In genomic region chr9:105950448-105950847, GRCh38 we compare ENCODE assay signal across 35 cellular contexts.
"Had no signal": no experiment of that assay in that cellular context is flagged by ENCODE, and none has a peak within 500 bp of the region (broad histone marks: within the 10 kb centered on the region; RNA-seq: fewer than 3 reads in every experiment).

No MANE protein-coding gene starts in this region.

- DNase-seq: activated B cell treated with CpG ODN at 0.5 μM for 24 hours; activated CD4-positive, alpha-beta memory T cell treated with anti-CD3 and anti-CD28 coated beads for 36 hours; activated CD4-positive, alpha-beta T cell treated with anti-CD3 and anti-CD28 coated beads for 4 hours; activated CD4-positive, alpha-beta T cell treated with anti-CD3 and anti-CD28 coated beads, Interleukin-2, amount 10 ng/mL, durations not matched to agents 24 days and 14 days; activated CD4-positive, alpha-beta T cell treated with anti-CD3 and anti-CD28 coated beads, Interleukin-2, amount 50 U/mL, for 1 hour; activated CD4-positive, alpha-beta T cell treated with anti-CD3 and anti-CD28 coated beads, Interleukin-2, amount 50 U/mL, for 4 hours; activated CD4-positive, CD25-positive, alpha-beta regulatory T cell treated with anti-CD3 and anti-CD28 coated beads, Interleukin-2, amount 50 U/mL, for 72 hours; activated CD8-positive, alpha-beta memory T cell treated with anti-CD3 and anti-CD28 coated beads, Interleukin-2, amount 50 U/mL, for 4 hours; activated CD8-positive, alpha-beta T cell treated with anti-CD3 and anti-CD28 coated beads for 36 hours; activated effector memory CD4-positive, alpha-beta T cell treated with anti-CD3 and anti-CD28 coated beads, Interleukin-2, amount 50 U/mL, for 16 hours; activated gamma-delta T cell treated with Interleukin-2 at 50 U/mL for 16 hours; activated naive CD4-positive, alpha-beta T cell; activated naive CD4-positive, alpha-beta T cell treated with anti-CD3 and anti-CD28 coated beads for 36 hours; activated naive CD4-positive, alpha-beta T cell treated with anti-CD3 and anti-CD28 coated beads, Interleukin-2, amount 50 U/mL, for 16 hours; activated naive CD8-positive, alpha-beta T cell treated with anti-CD3 and anti-CD28 coated beads for 36 hours; activated T-cell treated with anti-CD3 and anti-CD28 coated beads for 4 hours; activated T-cell treated with anti-CD3 and anti-CD28 coated beads, Interleukin-2, amount 50 U/mL, for 1 hour; activated T-cell treated with anti-CD3 and anti-CD28 coated beads, Interleukin-2, amount 50 U/mL, for 4 hours; activated T-cell treated with anti-CD3 and anti-CD28 coated beads, Interleukin-2, amount 50 U/mL, for 72 hours; adrenal gland; amniotic stem cell; aorta; central memory CD4-positive, alpha-beta T cell; T-helper 1 cell; T-helper 2 cell; T-helper 9 cell had no signal

- H3K9me3 ChIP-seq: adrenal gland had no signal

- H3K27ac Mint-ChIP-seq: activated B cell treated with CpG ODN at 0.5 μM for 24 hours; activated CD4-positive, alpha-beta memory T cell treated with anti-CD3 and anti-CD28 coated beads for 36 hours; activated CD4-positive, alpha-beta T cell treated with anti-CD3 and anti-CD28 coated beads, Interleukin-2, amount 10 ng/mL, durations not matched to agents 24 days and 14 days; activated CD8-positive, alpha-beta T cell treated with anti-CD3 and anti-CD28 coated beads for 36 hours; activated naive CD4-positive, alpha-beta T cell treated with anti-CD3 and anti-CD28 coated beads for 36 hours; activated naive CD4-positive, alpha-beta T cell treated with anti-CD3 and anti-CD28 coated beads, Interleukin-2, amount 50 U/mL, for 72 hours; activated naive CD8-positive, alpha-beta T cell treated with anti-CD3 and anti-CD28 coated beads for 36 hours; activated T-cell treated with anti-CD3 and anti-CD28 coated beads, Interleukin-2, amount 50 U/mL, for 72 hours; activated T-helper 1 cell treated with anti-CD3 and anti-CD28 coated beads, Interleukin-12 subunit alpha, Interleukin-12 subunit beta, Interleukin-2, Interleukin-4 antibody, amounts not matched to agents 30 ng/mL and 10 ng/mL and 1 ng/mL, durations not matched to agents 14 hours and 24 hours and 36 hours; activated T-helper 17 cell treated with anti-CD3 and anti-CD28 coated beads, Interleukin-2, amount 50 U/mL, for 72 hours; brain; T-helper 1 cell treated with Interleukin-12 subunit alpha and Interleukin-12 subunit beta and Interleukin-4 antibody, amounts not matched to agents 30 μg/mL and 1 μg/mL, for 36 hours; T-helper 2 cell treated with Interferon-gamma antibody and Interleukin-4, amounts not matched to agents 5 μg/mL and 100 μg/mL, for 36 hours had no signal

- H3K27me3 ChIP-seq: adrenal gland had no signal

- ATAC-seq: activated CD8-positive, alpha-beta T cell treated with anti-CD3 and anti-CD28 coated beads for 36 hours; activated naive CD4-positive, alpha-beta T cell treated with anti-CD3 and anti-CD28 coated beads, Interleukin-2, amount 50 U/mL, for 72 hours; activated T-cell treated with anti-CD3 and anti-CD28 coated beads, Interleukin-2, amount 50 U/mL, for 4 hours; activated T-cell treated with anti-CD3 and anti-CD28 coated beads, Interleukin-2, amount 50 U/mL, for 72 hours; activated T-helper 17 cell treated with anti-CD3 and anti-CD28 coated beads, Interleukin-2, amount 50 U/mL, for 72 hours had no signal

- FAIRE-seq: astrocyte, TTC549 had no signal

- H3K4me1 ChIP-seq: adrenal gland had no signal

- H3K27me3 Mint-ChIP-seq: activated CD4-positive, alpha-beta memory T cell treated with anti-CD3 and anti-CD28 coated beads for 36 hours; activated CD4-positive, alpha-beta T cell treated with anti-CD3 and anti-CD28 coated beads, Interleukin-2, amount 10 ng/mL, durations not matched to agents 24 days and 14 days; activated CD8-positive, alpha-beta T cell treated with anti-CD3 and anti-CD28 coated beads for 36 hours; activated naive CD8-positive, alpha-beta T cell treated with anti-CD3 and anti-CD28 coated beads for 36 hours; activated T-helper 17 cell treated with anti-CD3 and anti-CD28 coated beads, Interleukin-2, amount 50 U/mL, for 72 hours; brain had no signal

- H3K4me1 Mint-ChIP-seq: activated B cell treated with CpG ODN at 0.5 μM for 24 hours; activated CD4-positive, alpha-beta T cell treated with anti-CD3 and anti-CD28 coated beads, Interleukin-2, amount 10 ng/mL, durations not matched to agents 24 days and 14 days; activated naive CD8-positive, alpha-beta T cell treated with anti-CD3 and anti-CD28 coated beads for 36 hours; activated T-helper 17 cell treated with anti-CD3 and anti-CD28 coated beads, Interleukin-2, amount 50 U/mL, for 72 hours had no signal

- H3K4me3 Mint-ChIP-seq: activated B cell treated with CpG ODN at 0.5 μM for 24 hours; activated CD4-positive, alpha-beta memory T cell treated with anti-CD3 and anti-CD28 coated beads for 36 hours; activated CD4-positive, alpha-beta T cell treated with anti-CD3 and anti-CD28 coated beads, Interleukin-2, amount 10 ng/mL, durations not matched to agents 24 days and 14 days; activated CD8-positive, alpha-beta T cell treated with anti-CD3 and anti-CD28 coated beads for 36 hours; activated naive CD4-positive, alpha-beta T cell treated with anti-CD3 and anti-CD28 coated beads for 36 hours; activated naive CD8-positive, alpha-beta T cell treated with anti-CD3 and anti-CD28 coated beads for 36 hours; activated T-cell treated with anti-CD3 and anti-CD28 coated beads, Interleukin-2, amount 50 U/mL, for 4 hours; activated T-cell treated with anti-CD3 and anti-CD28 coated beads, Interleukin-2, amount 50 U/mL, for 72 hours; activated T-helper 1 cell treated with anti-CD3 and anti-CD28 coated beads, Interleukin-12 subunit alpha, Interleukin-12 subunit beta, Interleukin-2, Interleukin-4 antibody, amounts not matched to agents 30 ng/mL and 10 ng/mL and 1 ng/mL, durations not matched to agents 14 hours and 24 hours and 36 hours; activated T-helper 17 cell treated with anti-CD3 and anti-CD28 coated beads, Interleukin-2, amount 50 U/mL, for 72 hours; brain; T-helper 1 cell treated with Interleukin-12 subunit alpha and Interleukin-12 subunit beta and Interleukin-4 antibody, amounts not matched to agents 30 μg/mL and 1 μg/mL, for 36 hours; T-helper 2 cell treated with Interferon-gamma antibody and Interleukin-4, amounts not matched to agents 5 μg/mL and 100 μg/mL, for 36 hours had no signal

- H3K36me3 ChIP-seq: adrenal gland had no signal

- H3K4me3 ChIP-seq: adrenal gland had no signal

- H3K27ac ChIP-seq: adrenal gland, VCaP had no signal

- H3K36me3 Mint-ChIP-seq: activated CD4-positive, alpha-beta memory T cell treated with anti-CD3 and anti-CD28 coated beads for 36 hours; activated naive CD8-positive, alpha-beta T cell treated with anti-CD3 and anti-CD28 coated beads for 36 hours had no signal
